ENCODE assay signal across 8 cellular contexts in the genomic region with DNA sequence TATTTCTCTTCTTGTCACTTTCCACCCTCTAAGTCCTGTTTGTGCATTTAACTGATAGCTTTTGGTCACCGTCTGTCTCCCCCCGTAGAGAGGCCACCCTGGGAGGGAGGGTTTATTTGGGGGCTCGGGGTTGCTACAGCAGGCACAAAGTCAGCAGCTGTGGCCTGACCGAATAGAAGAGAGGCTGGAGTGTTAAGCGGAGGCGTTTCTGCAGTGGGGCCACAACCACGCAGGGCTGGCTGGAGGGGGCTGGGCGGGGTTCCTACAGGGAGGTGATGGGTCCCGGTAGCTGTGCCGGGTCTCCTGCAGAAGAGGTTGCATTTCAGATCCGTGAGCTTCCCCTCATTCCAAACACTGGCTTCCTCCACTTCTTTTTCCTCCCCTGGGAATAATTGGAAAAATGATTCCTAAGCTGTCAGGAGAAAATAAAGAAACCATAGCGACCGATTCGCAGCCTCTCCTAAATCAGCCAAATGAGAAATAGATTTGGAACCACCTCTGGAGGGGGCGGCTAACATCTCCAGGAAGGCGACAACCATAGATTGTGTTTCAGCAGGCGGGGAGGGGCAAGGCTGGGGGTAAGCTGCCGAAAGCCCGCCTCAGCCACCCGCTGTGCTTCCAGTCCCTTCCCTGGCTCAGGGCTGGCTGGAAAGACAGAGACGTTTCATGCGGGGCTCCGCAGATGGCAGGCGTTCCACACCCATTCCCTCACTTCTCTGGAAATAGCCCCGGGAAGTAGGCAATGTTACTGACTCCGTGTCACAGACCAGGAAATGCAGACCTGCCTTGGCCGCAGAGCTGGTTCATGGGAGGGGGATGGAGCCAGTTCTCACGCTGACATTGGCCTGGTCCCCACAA.
A peak's percentile ranks its signal among the peaks of the same experiment; 100 is the strongest.
DNase-seq lines count a peak whose midpoint lies in the region; ATAC-seq and TF ChIP-seq lines count a peak whose summit lies in the region.

No MANE protein-coding gene starts in this region.

- peak overlapping the region; percentile 4 to 48 (median 34) for H3K4me3 ChIP-seq in heart right ventricle

- peaks cover 5% of the 10 kb centered on the region; the same call in 1 of the 2 replicates for H3K27me3 Mint-ChIP-seq in WTC11 (ENCODE audit: low read depth)
- H3K27me3 Mint-ChIP-seq in osteocyte (ENCODE audit: unreplicated experiment) = peaks cover 3% of the 10 kb centered on the region
- H3K27me3 Mint-ChIP-seq in activated CD8-positive, alpha-beta T cell treated with anti-CD3 and anti-CD28 coated beads for 36 hours = peaks cover 34% of the 10 kb centered on the region
- peaks cover 44% of the 10 kb centered on the region for H3K27me3 Mint-ChIP-seq in activated CD8-positive, alpha-beta memory T cell treated with anti-CD3 and anti-CD28 coated beads, Interleukin-2, amount 10 ng/mL, durations not matched to agents 7 days and 5 days

- no peaks in the 10 kb centered on the region for H3K36me3 ChIP-seq in heart right ventricle

- TF ChIP-seq CTCF in WTC11 (IDR thresholded peaks at IDR 0.05) (no peak), heart right ventricle (IDR thresholded peaks at IDR 0.05) (no peak), osteocyte (IDR thresholded peaks at IDR 0.05) (no peak)
- TF ChIP-seq CTCF in activated CD8-positive, alpha-beta T cell treated with anti-CD3 and anti-CD28 coated beads for 36 hours (IDR thresholded peaks at IDR 0.05) = no peak

- DNase-seq in DMS79 treated with DMSO at 0.1 percent for 48 hours (lab: John Stamatoyannopoulos, UW) (peak; percentile 69), WTC11 (ENCODE audit: low spot score) (peak; percentile 66), heart right ventricle (peak in 1 of 2 donors; percentile 76), osteocyte (ENCODE audit: extremely low spot score, unreplicated experiment) (no peak), MV-4-11 (lab: John Stamatoyannopoulos, UW) (no peak), SHP77 treated with DMSO at 0.1 percent for 48 hours (lab: John Stamatoyannopoulos, UW) (no peak)
- DNase-seq in activated CD8-positive, alpha-beta T cell treated with anti-CD3 and anti-CD28 coated beads for 36 hours = no peak
- DNase-seq in activated CD8-positive, alpha-beta memory T cell treated with anti-CD3 and anti-CD28 coated beads, Interleukin-2, amount 10 ng/mL, durations not matched to agents 7 days and 5 days = no peak

- H3K27ac ChIP-seq in heart right ventricle = peak overlapping the region; percentile 1 to 92 (median 70)

- H3K27ac Mint-ChIP-seq in WTC11 (no peak overlapping the region), osteocyte (ENCODE audit: unreplicated experiment) (peak overlapping the region; percentile 73)
- H3K27ac Mint-ChIP-seq in activated CD8-positive, alpha-beta T cell treated with anti-CD3 and anti-CD28 coated beads for 36 hours = no peak overlapping the region
- H3K27ac Mint-ChIP-seq in activated CD8-positive, alpha-beta memory T cell treated with anti-CD3 and anti-CD28 coated beads, Interleukin-2, amount 10 ng/mL, durations not matched to agents 7 days and 5 days = no peak overlapping the region

- peaks cover 10 to 76% (median 58%) of the 10 kb centered on the region in 9 donors for H3K4me1 ChIP-seq in heart right ventricle

- H3K9me3 ChIP-seq in heart right ventricle = no peaks in the 10 kb centered on the region

- 5 to 6% methylated on average over 28 of the region's 28 CpGs for WGBS in heart right ventricle, 2 donors

- H3K27me3 ChIP-seq in heart right ventricle = peaks cover 0 to 23% (median 0%) of the 10 kb centered on the region in 7 donors

- H3K9me3 Mint-ChIP-seq in WTC11 = no peaks in the 10 kb centered on the region
- H3K9me3 Mint-ChIP-seq in osteocyte (ENCODE audit: unreplicated experiment) = no peaks in the 10 kb centered on the region
- H3K9me3 Mint-ChIP-seq in activated CD8-positive, alpha-beta T cell treated with anti-CD3 and anti-CD28 coated beads for 36 hours = no peaks in the 10 kb centered on the region
- H3K9me3 Mint-ChIP-seq in activated CD8-positive, alpha-beta memory T cell treated with anti-CD3 and anti-CD28 coated beads, Interleukin-2, amount 10 ng/mL, durations not matched to agents 7 days and 5 days (ENCODE audit: low read depth) = no peaks in the 10 kb centered on the region

- intact Hi-C loops in heart right ventricle (cut with DNase I) = loop anchor here in 2 of 10 donors (2.0 to 5.0 kb wide), 2 partner anchors 19 to 125 kb away; partner anchors contain the start of gene YWHAQ (in 1 of the 2)
- intact Hi-C loops in activated CD8-positive, alpha-beta T cell treated with anti-CD3 and anti-CD28 coated beads for 36 hours (cut with micrococcal nuclease) = no loop called here

- H3K4me1 Mint-ChIP-seq in WTC11 = peaks cover 34% of the 10 kb centered on the region
- peaks cover 44% of the 10 kb centered on the region for H3K4me1 Mint-ChIP-seq in osteocyte (ENCODE audit: unreplicated experiment)
- peaks cover 38% of the 10 kb centered on the region for H3K4me1 Mint-ChIP-seq in activated CD8-positive, alpha-beta T cell treated with anti-CD3 and anti-CD28 coated beads for 36 hours (ENCODE audit: low read depth)
- H3K4me1 Mint-ChIP-seq in activated CD8-positive, alpha-beta memory T cell treated with anti-CD3 and anti-CD28 coated beads, Interleukin-2, amount 10 ng/mL, durations not matched to agents 7 days and 5 days = peaks cover 44% of the 10 kb centered on the region

- CTCF ChIA-PET in WTC11 (lab: Charles Lee) = interaction anchor here (0.8 to 6.5 kb wide), 7 partner anchors 9 to 63 kb away, joined by 3 to 82 read pairs (median 4); no protein-coding TSS in a partner anchor
- CTCF ChIA-PET in activated CD8-positive, alpha-beta T cell treated with anti-CD3 and anti-CD28 coated beads for 36 hours (lab: Charles Lee) = interaction anchor here (5.3 kb wide), 1 partner anchor 13 kb away, joined by 34 read pairs; no protein-coding TSS in a partner anchor
- CTCF ChIA-PET in activated CD8-positive, alpha-beta memory T cell treated with anti-CD3 and anti-CD28 coated beads, Interleukin-2, amount 10 ng/mL, durations not matched to agents 7 days and 5 days (lab: Charles Lee) = interaction anchor here (1.0 to 2.1 kb wide), 2 partner anchors 12 to 30 kb away, joined by 3 to 19 read pairs; no protein-coding TSS in a partner anchor

- H3K4me3 Mint-ChIP-seq in WTC11 (peak overlapping the region; percentile 56), osteocyte (ENCODE audit: unreplicated experiment) (peak overlapping the region; percentile 67)
- no peak overlapping the region for H3K4me3 Mint-ChIP-seq in activated CD8-positive, alpha-beta T cell treated with anti-CD3 and anti-CD28 coated beads for 36 hours
- no peak overlapping the region for H3K4me3 Mint-ChIP-seq in activated CD8-positive, alpha-beta memory T cell treated with anti-CD3 and anti-CD28 coated beads, Interleukin-2, amount 10 ng/mL, durations not matched to agents 7 days and 5 days

- H3K36me3 Mint-ChIP-seq in WTC11 (no peaks in the 10 kb centered on the region), osteocyte (ENCODE audit: unreplicated experiment) (no peaks in the 10 kb centered on the region)
- H3K36me3 Mint-ChIP-seq in activated CD8-positive, alpha-beta T cell treated with anti-CD3 and anti-CD28 coated beads for 36 hours (ENCODE audit: low read depth) = no peaks in the 10 kb centered on the region
- H3K36me3 Mint-ChIP-seq in activated CD8-positive, alpha-beta memory T cell treated with anti-CD3 and anti-CD28 coated beads, Interleukin-2, amount 10 ng/mL, durations not matched to agents 7 days and 5 days = no peaks in the 10 kb centered on the region

- peak; percentile 73 for ATAC-seq in WTC11
- peak; percentile 55 to 88 (median 80) for ATAC-seq in heart right ventricle
- ATAC-seq in activated CD8-positive, alpha-beta T cell treated with anti-CD3 and anti-CD28 coated beads for 36 hours = no peak
- ATAC-seq in activated CD8-positive, alpha-beta memory T cell treated with anti-CD3 and anti-CD28 coated beads, Interleukin-2, amount 10 ng/mL, durations not matched to agents 7 days and 5 days = no peak

- POLR2A ChIA-PET in WTC11 (lab: Charles Lee) = no interaction called here
- POLR2A ChIA-PET in activated CD8-positive, alpha-beta T cell treated with anti-CD3 and anti-CD28 coated beads for 36 hours (lab: Charles Lee) = interaction anchor here (1.2 kb wide), 1 partner anchor 10 kb away, joined by 3 read pairs; no protein-coding TSS in a partner anchor

TF ChIP-seq in WTC11, 78 proteins besides CTCF, POLR2A, EP300 and RAD21 (continues in another document):
- TF ChIP-seq PRDM15 (CRISPR knock-in tag; IDR thresholded peaks at IDR 0.05) (no peak), JAZF1 (CRISPR knock-in tag; IDR thresholded peaks at IDR 0.05) (no peak), ZNF416 (CRISPR knock-in tag; IDR thresholded peaks at IDR 0.05) (no peak)
- TF ChIP-seq, protein P1, sequence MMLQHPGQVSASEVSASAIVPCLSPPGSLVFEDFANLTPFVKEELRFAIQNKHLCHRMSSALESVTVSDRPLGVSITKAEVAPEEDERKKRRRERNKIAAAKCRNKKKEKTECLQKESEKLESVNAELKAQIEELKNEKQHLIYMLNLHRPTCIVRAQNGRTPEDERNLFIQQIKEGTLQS (CRISPR knock-in tag; conservative IDR thresholded peaks at IDR 0.05) = no peak

Comparison
In these comparisons a context has a peak if more than half of its experiments do, and no peak if none do; other contexts are left out.
1. DNase-seq: peak in DMS79 treated with DMSO at 0.1 percent for 48 hours (single experiment) and WTC11 (single experiment); none in osteocyte (single experiment), MV-4-11 (single experiment), SHP77 treated with DMSO at 0.1 percent for 48 hours (single experiment), activated CD8-positive, alpha-beta T cell treated with anti-CD3 and anti-CD28 coated beads for 36 hours (single experiment) and activated CD8-positive, alpha-beta memory T cell treated with anti-CD3 and anti-CD28 coated beads, Interleukin-2, amount 10 ng/mL, durations not matched to agents 7 days and 5 days (single experiment).
2. ATAC-seq: peak in WTC11 (single experiment) and heart right ventricle (8 of 8); none in activated CD8-positive, alpha-beta T cell treated with anti-CD3 and anti-CD28 coated beads for 36 hours (single experiment) and activated CD8-positive, alpha-beta memory T cell treated with anti-CD3 and anti-CD28 coated beads, Interleukin-2, amount 10 ng/mL, durations not matched to agents 7 days and 5 days (single experiment).
3. H3K4me3 Mint-ChIP-seq: peak in WTC11 (single experiment) and osteocyte (single experiment); none in activated CD8-positive, alpha-beta T cell treated with anti-CD3 and anti-CD28 coated beads for 36 hours (single experiment) and activated CD8-positive, alpha-beta memory T cell treated with anti-CD3 and anti-CD28 coated beads, Interleukin-2, amount 10 ng/mL, durations not matched to agents 7 days and 5 days (single experiment).